In genomic region chr22:47678048-47678447, GRCh38 we compare ENCODE assay signal across 24 cellular contexts.
"Had no signal": no experiment of that assay in that cellular context is flagged by ENCODE, and none has a peak within 500 bp of the region (broad histone marks: within the 10 kb centered on the region; RNA-seq: fewer than 3 reads in every experiment).

No MANE protein-coding gene starts in this region.

- H3K27ac ChIP-seq: esophagus squamous epithelium, gastroesophageal sphincter, left ventricle myocardium inferior, lower lobe of right lung, parathyroid adenoma, psoas muscle, right lobe of liver, tibial artery, upper lobe of left lung, uterus had no signal

- H3K36me3 Mint-ChIP-seq: natural killer cell treated with Interleukin-12 subunit alpha and Interleukin-12 subunit beta and Interleukin-15 and Interleukin-18, amount 100 ng/mL, for 72 hours; stimulated activated effector memory CD8-positive, alpha-beta T cell treated with anti-CD3 and anti-CD28 coated beads, Interleukin-12 subunit alpha, Interleukin-12 subunit beta, amount 100 ng/mL, for 72 hours had no signal

- H3K4me3 ChIP-seq: esophagus squamous epithelium, gastroesophageal sphincter, left ventricle myocardium inferior, lower lobe of right lung, psoas muscle, right lobe of liver, tibial artery, upper lobe of left lung, uterus had no signal

- H3K9me3 ChIP-seq: psoas muscle, right lobe of liver, uterus had no signal

- H3K27ac Mint-ChIP-seq: effector memory CD8-positive, alpha-beta T cell; memory B cell; natural killer cell treated with Interleukin-12 subunit alpha and Interleukin-12 subunit beta and Interleukin-15 and Interleukin-18, amount 100 ng/mL, for 72 hours; stimulated activated effector memory CD8-positive, alpha-beta T cell treated with anti-CD3 and anti-CD28 coated beads, Interleukin-12 subunit alpha, Interleukin-12 subunit beta, amount 100 ng/mL, for 72 hours had no signal

- H3K27me3 ChIP-seq: right lobe of liver, tibial artery, upper lobe of left lung, uterus had no signal

- H3K4me1 ChIP-seq: esophagus squamous epithelium, gastroesophageal sphincter, left ventricle myocardium inferior, lower lobe of right lung, parathyroid adenoma, psoas muscle, right lobe of liver, tibial artery, upper lobe of left lung, uterus had no signal

- H3K36me3 ChIP-seq: esophagus squamous epithelium, gastroesophageal sphincter, left ventricle myocardium inferior, lower lobe of right lung, right lobe of liver, tibial artery, upper lobe of left lung, uterus had no signal

- H3K4me3 Mint-ChIP-seq: effector memory CD8-positive, alpha-beta T cell; memory B cell; natural killer cell treated with Interleukin-12 subunit alpha and Interleukin-12 subunit beta and Interleukin-15 and Interleukin-18, amount 100 ng/mL, for 72 hours; stimulated activated effector memory CD8-positive, alpha-beta T cell treated with anti-CD3 and anti-CD28 coated beads, Interleukin-12 subunit alpha, Interleukin-12 subunit beta, amount 100 ng/mL, for 72 hours had no signal

- DNase-seq: effector memory CD8-positive, alpha-beta T cell; esophagus squamous epithelium; foreskin fibroblast; glutamatergic neuron; kidney; left cardiac atrium; left ventricle myocardium inferior; lower lobe of right lung; midbrain; occipital lobe; psoas muscle; retina; right lobe of liver; stimulated activated CD4-positive, alpha-beta T cell treated with anti-CD3 and anti-CD28 coated beads, Interleukin-4, amount 100 ng/mL, for 1 hour; stimulated activated CD8-positive, alpha-beta memory T cell treated with anti-CD3 and anti-CD28 coated beads, Interleukin-4, amount 100 ng/mL, for 48 hours; stimulated activated naive CD8-positive, alpha-beta T cell treated with anti-CD3 and anti-CD28 coated beads, Interleukin-15, Interleukin-2, amounts not matched to agents 100 U/mL and 50 U/mL, for 24 hours; tibial artery; upper lobe of left lung; uterus had no signal

- H3K9ac ChIP-seq: parathyroid adenoma had no signal
